Comparison of ENCODE assay signal across 1 cellular context in genomic region chr7:46557295-46557711, GRCh38.
TF ChIP-seq lines count a peak whose summit lies in the region.

No MANE protein-coding gene starts in this region.

TF ChIP-seq in SK-N-SH treated with all-trans-retinoic acid at 6 μM for 48 hours, 23 proteins besides CTCF, POLR2A, EP300 and RAD21 (continued from another document):
- TF ChIP-seq POU6F1 (CRISPR knock-in tag; IDR thresholded peaks at IDR 0.05; ENCODE audit: borderline replicate concordance, low read depth) = 0 out of 2 replicates have a peak, but pooled peaks have one; percentile 67
- TF ChIP-seq ZC3H10 (CRISPR knock-in tag; IDR thresholded peaks at IDR 0.05) = 0 out of 2 replicates have a peak, but pooled peaks have one; percentile 6
- peak; percentile 80; the same call in 1 of the 2 replicates for TF ChIP-seq CSDC2 (CRISPR knock-in tag; IDR thresholded peaks at IDR 0.05)
